In the genomic region with DNA sequence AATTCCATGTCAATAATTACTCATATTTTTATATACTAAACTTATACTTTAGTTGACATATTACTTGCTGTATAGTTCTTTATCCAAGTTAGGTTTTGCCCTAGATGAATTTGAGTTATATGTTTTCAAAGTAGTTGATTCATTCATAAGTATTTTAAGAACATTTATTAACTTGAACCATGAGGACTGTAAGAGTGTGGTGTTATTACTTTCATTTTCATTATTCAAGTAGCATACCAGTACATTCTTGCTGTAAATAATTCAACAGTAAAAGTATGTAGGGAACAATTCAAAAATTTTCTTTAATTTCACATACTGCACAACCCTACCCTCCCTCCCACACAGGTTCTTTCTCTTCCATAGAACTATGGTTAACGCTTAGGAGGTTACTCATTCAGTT, we compare ENCODE assay signal across 1 cellular context.
TF ChIP-seq lines count a peak whose summit lies in the region.

No MANE protein-coding gene starts in this region.

TF ChIP-seq in IMR-90, 13 proteins besides CTCF, POLR2A, EP300 and RAD21 (continued from another document):
- TF ChIP-seq RCOR1 (IDR thresholded peaks at IDR 0.05; ENCODE audit: insufficient replicate concordance, low read length) (no peak), MAZ (IDR thresholded peaks at IDR 0.05; ENCODE audit: borderline replicate concordance, low read depth, low read length) (no peak), FOS (IDR thresholded peaks at IDR 0.05; ENCODE audit: low read depth, low read length) (no peak), BHLHE40 (IDR thresholded peaks at IDR 0.05; ENCODE audit: low read depth, low read length) (no peak), MAFK (IDR thresholded peaks at IDR 0.05; ENCODE audit: low read depth, low read length) (no peak), ELK1 (IDR thresholded peaks at IDR 0.05; ENCODE audit: borderline replicate concordance, low read depth, low read length) (no peak), RFX5 (IDR thresholded peaks at IDR 0.05; ENCODE audit: low read depth, low read length) (no peak), NFE2L2 (IDR thresholded peaks at IDR 0.05; ENCODE audit: low read depth, low read length) (no peak), CEBPB (IDR thresholded peaks at IDR 0.05; ENCODE audit: low read depth, low read length) (no peak), CHD1 (IDR thresholded peaks at IDR 0.05; ENCODE audit: low read depth, low read length) (no peak)
